15 cellular contexts compared by ENCODE assay signal in genomic region chr11:26335903-26336302, GRCh38. TPM values are rescaled to one million over a fixed set of nuclear protein-coding genes. Genes with fewer than 3 reads are reported as not detected.
"Had no signal": no experiment of that assay in that cellular context is flagged by ENCODE, and none has a peak within 500 bp of the region (broad histone marks: within the 10 kb centered on the region; RNA-seq: fewer than 3 reads in every experiment).

No MANE protein-coding gene starts in this region.

- DNase-seq: activated CD4-positive, alpha-beta memory T cell treated with anti-CD3 and anti-CD28 coated beads for 36 hours; activated gamma-delta T cell; activated T-cell treated with anti-CD3 and anti-CD28 coated beads, Interleukin-2, amount 50 U/mL, for 48 hours; amygdala; dorsolateral prefrontal cortex; gastrocnemius medialis; kidney; left ventricle myocardium superior; mesenchymal stem cell; occipital lobe; stimulated activated CD4-positive, alpha-beta T cell treated with anti-CD3 and anti-CD28 coated beads, Interleukin-2, amount 100 ng/mL, for 48 hours; stimulated activated naive CD8-positive, alpha-beta T cell treated with anti-CD3 and anti-CD28 coated beads, Interleukin-15, Interleukin-2, amounts not matched to agents 100 U/mL and 50 U/mL, for 24 hours had no signal

- H3K27ac ChIP-seq: gastrocnemius medialis, prostate gland had no signal

- H3K9me3 ChIP-seq: gastrocnemius medialis, prostate gland had no signal

- H3K4me3 Mint-ChIP-seq: activated CD4-positive, alpha-beta memory T cell treated with anti-CD3 and anti-CD28 coated beads for 36 hours; activated naive CD8-positive, alpha-beta T cell; natural killer cell treated with Interleukin-12 subunit alpha and Interleukin-12 subunit beta and Interleukin-15 and Interleukin-18, amount 100 ng/mL, for 72 hours had no signal

- H3K27ac Mint-ChIP-seq: activated CD4-positive, alpha-beta memory T cell treated with anti-CD3 and anti-CD28 coated beads for 36 hours; activated naive CD8-positive, alpha-beta T cell; natural killer cell treated with Interleukin-12 subunit alpha and Interleukin-12 subunit beta and Interleukin-15 and Interleukin-18, amount 100 ng/mL, for 72 hours had no signal

- H3K4me3 ChIP-seq: gastrocnemius medialis, prostate gland had no signal

- H3K9me3 Mint-ChIP-seq: natural killer cell treated with Interleukin-12 subunit alpha and Interleukin-12 subunit beta and Interleukin-15 and Interleukin-18, amount 100 ng/mL, for 72 hours had no signal

- H3K4me1 ChIP-seq: gastrocnemius medialis, prostate gland had no signal

- H3K27me3 Mint-ChIP-seq: natural killer cell treated with Interleukin-12 subunit alpha and Interleukin-12 subunit beta and Interleukin-15 and Interleukin-18, amount 100 ng/mL, for 72 hours had no signal

- H3K36me3 ChIP-seq: gastrocnemius medialis, prostate gland had no signal

- H3K36me3 Mint-ChIP-seq: activated CD4-positive, alpha-beta memory T cell treated with anti-CD3 and anti-CD28 coated beads for 36 hours; activated naive CD8-positive, alpha-beta T cell; natural killer cell treated with Interleukin-12 subunit alpha and Interleukin-12 subunit beta and Interleukin-15 and Interleukin-18, amount 100 ng/mL, for 72 hours had no signal

RNA-seq across cellular contexts. Expression of gene ANO3, which starts 4.0 kb away (rescaled TPM):
- total RNA-seq: activated CD4-positive, alpha-beta memory T cell treated with anti-CD3 and anti-CD28 coated beads for 36 hours; left ventricle myocardium superior; natural killer cell treated with Interleukin-12 subunit alpha and Interleukin-12 subunit beta and Interleukin-15 and Interleukin-18, amount 100 ng/mL, for 72 hours had no signal
